In genomic region chr10:79418274-79418673, GRCh38 we compare ENCODE assay signal across 22 cellular contexts. TPM values are rescaled to one million over a fixed set of nuclear protein-coding genes. Genes with fewer than 3 reads are reported as not detected.
DNase-seq lines count a peak whose midpoint lies in the region; ATAC-seq and TF ChIP-seq lines count a peak whose summit lies in the region.
"Had no signal": no experiment of that assay in that cellular context is flagged by ENCODE, and none has a peak within 500 bp of the region (broad histone marks: within the 10 kb centered on the region; RNA-seq: fewer than 3 reads in every experiment).

No MANE protein-coding gene starts in this region.

- no peak for TF ChIP-seq POLR2A in heart left ventricle (IDR thresholded peaks at IDR 0.05)

- peaks cover 5% of the 10 kb centered on the region for H3K4me1 Mint-ChIP-seq in glutamatergic neuron (ENCODE audit: low read depth, unreplicated experiment)

- no peak overlapping the region for H3K4me2 ChIP-seq in neuronal stem cell (ENCODE audit: insufficient read depth, low read length, poor library complexity, severe bottlenecking)
- no peak overlapping the region for H3K4me2 ChIP-seq in smooth muscle cell
- H3K4me2 ChIP-seq: A549, neural progenitor cell had no signal

- H2BK12ac ChIP-seq in neuronal stem cell (ENCODE audit: low read length), result no peak overlapping the region

- H3K79me1 ChIP-seq in neuronal stem cell (ENCODE audit: low read depth, low read length), result no peaks in the 10 kb centered on the region

- H3K14ac ChIP-seq in neuronal stem cell (ENCODE audit: low read length), result peak overlapping the region; percentile 5

- DNase-seq in heart left ventricle (peak in 3 of 5 donors; percentile 21 to 39 (median 23)), right atrium auricular region (ENCODE audit: low spot score) (no peak), glutamatergic neuron (peak; percentile 9), neuronal stem cell (ENCODE audit: low spot score) (no peak), upper lobe of right lung (no peak), smooth muscle cell (lab: John Stamatoyannopoulos, UW; ENCODE audit: unreplicated experiment) (no peak), EL (no peak), NCI-H1694 (lab: John Stamatoyannopoulos, UW) (no peak)
- DNase-seq: AML-193, islet precursor cell, NCI-H1092, NCI-H1930, NCI-H226, SIG-M5, stomach, SW 1271, T1000 had no signal

- H3K36me3 ChIP-seq in heart left ventricle, result peaks cover 0 to 56% (median 19%) of the 10 kb centered on the region in 9 donors
- peaks cover 36% of the 10 kb centered on the region for H3K36me3 ChIP-seq in right atrium auricular region
- no peaks in the 10 kb centered on the region for H3K36me3 ChIP-seq in neuronal stem cell (replicated peaks in 1 of 2; ENCODE audit: control insufficient read depth in 2 of 2, insufficient read depth in 2 of 2, low read length in 2 of 2)
- H3K36me3 ChIP-seq in upper lobe of right lung, result no peaks in the 10 kb centered on the region
- H3K36me3 ChIP-seq in smooth muscle cell (ENCODE audit: low read depth), result no peaks in the 10 kb centered on the region
- H3K36me3 ChIP-seq: neural progenitor cell had no signal

- no peaks in the 10 kb centered on the region for H3F3A ChIP-seq in smooth muscle cell (ENCODE audit: low read depth)

- H3K4me3 Mint-ChIP-seq in glutamatergic neuron (ENCODE audit: unreplicated experiment), result no peak overlapping the region

- intact Hi-C loops in heart left ventricle (cut with DNase I), result no loop called here
- intact Hi-C loops in upper lobe of right lung (cut with DNase I), result no loop called here

- H3K27me3 Mint-ChIP-seq in glutamatergic neuron (ENCODE audit: unreplicated experiment), result peaks cover 5% of the 10 kb centered on the region
- H3K27me3 Mint-ChIP-seq: progenitor cell of endocrine pancreas had no signal

- H3K9me3 ChIP-seq in heart left ventricle, result no peaks in the 10 kb centered on the region
- H3K9me3 ChIP-seq in right atrium auricular region, result no peaks in the 10 kb centered on the region
- H3K9me3 ChIP-seq in neuronal stem cell (replicated peaks in 1 of 2; ENCODE audit: control insufficient read depth in 2 of 2, insufficient read depth in 1 of 2, low read depth in 1 of 2, low read length in 2 of 2), result no peaks in the 10 kb centered on the region
- H3K9me3 ChIP-seq in upper lobe of right lung, result no peaks in the 10 kb centered on the region
- no peaks in the 10 kb centered on the region for H3K9me3 ChIP-seq in smooth muscle cell (replicated peaks; ENCODE audit: low read depth)
- H3K9me3 ChIP-seq: A549, stomach, tibial nerve had no signal

- H3K27me3 ChIP-seq in heart left ventricle, result no peaks in the 10 kb centered on the region
- no peaks in the 10 kb centered on the region for H3K27me3 ChIP-seq in right atrium auricular region
- H3K27me3 ChIP-seq in neuronal stem cell (ENCODE audit: control insufficient read depth in 3 of 3, insufficient read depth in 3 of 3, low read depth in 1 of 3, low read length in 3 of 3), result no peaks in the 10 kb centered on the region
- no peaks in the 10 kb centered on the region for H3K27me3 ChIP-seq in upper lobe of right lung
- no peaks in the 10 kb centered on the region for H3K27me3 ChIP-seq in smooth muscle cell (ENCODE audit: low read depth)
- H3K27me3 ChIP-seq: neural progenitor cell, stomach, tibial nerve had no signal

- H3K27ac Mint-ChIP-seq in glutamatergic neuron (ENCODE audit: unreplicated experiment), result no peak overlapping the region
- H3K27ac Mint-ChIP-seq: neural progenitor cell, progenitor cell of endocrine pancreas had no signal

- TF ChIP-seq CTCF in heart left ventricle (IDR thresholded peaks at IDR 0.05), result no peak
- no peak for TF ChIP-seq CTCF in right atrium auricular region (IDR thresholded peaks at IDR 0.05)
- TF ChIP-seq CTCF in glutamatergic neuron (IDR thresholded peaks at IDR 0.05; ENCODE audit: partially characterized antibody, unreplicated experiment), result no peak
- TF ChIP-seq CTCF in upper lobe of right lung (IDR thresholded peaks at IDR 0.05), result no peak
- no peak for TF ChIP-seq CTCF in smooth muscle cell (IDR thresholded peaks at IDR 0.05; ENCODE audit: borderline replicate concordance, insufficient read depth, poor library complexity, severe bottlenecking)

- WGBS in heart left ventricle, 4 donors, result 53 to 70% (median 58%) methylated on average over 6 of the region's 6 CpGs
- no CpG with 5 or more reads among the region's 6 CpGs for WGBS in neuronal stem cell (ENCODE audit: extremely low coverage in 2 of 2, insufficient read length in 2 of 2, insufficient replicate concordance in 1 of 2), 2 donors
- 91% methylated on average over 6 of the region's 6 CpGs for WGBS in smooth muscle cell (ENCODE audit: low lambda C conversion rate)

- H3K4me3 ChIP-seq in heart left ventricle, result no peak overlapping the region
- no peak overlapping the region for H3K4me3 ChIP-seq in right atrium auricular region
- no peak overlapping the region for H3K4me3 ChIP-seq in neuronal stem cell (ENCODE audit: low read length in 2 of 2)
- H3K4me3 ChIP-seq in upper lobe of right lung, result no peak overlapping the region
- H3K4me3 ChIP-seq in smooth muscle cell, result no peak overlapping the region
- H3K4me3 ChIP-seq: A549, neural progenitor cell, stomach, tibial nerve had no signal

- H3K9ac ChIP-seq in neuronal stem cell (ENCODE audit: low read depth, low read length, poor library complexity), result no peak overlapping the region
- H3K9ac ChIP-seq in smooth muscle cell (ENCODE audit: low read depth), result no peak overlapping the region
- H3K9ac ChIP-seq: neural progenitor cell had no signal

- H2BK15ac ChIP-seq in neuronal stem cell (ENCODE audit: low read length), result no peak overlapping the region

- peak overlapping the region in 1 of 12 donors; percentile 7 for H3K27ac ChIP-seq in heart left ventricle
- H3K27ac ChIP-seq in right atrium auricular region, result no peak overlapping the region
- H3K27ac ChIP-seq in neuronal stem cell (replicated peaks; ENCODE audit: low read length), result no peak overlapping the region
- peak overlapping the region; percentile 6 for H3K27ac ChIP-seq in upper lobe of right lung
- H3K27ac ChIP-seq in smooth muscle cell (ENCODE audit: low read depth), result no peak overlapping the region
- H3K27ac ChIP-seq: A549, neural progenitor cell had no signal

- H4K8ac ChIP-seq in neuronal stem cell (ENCODE audit: low read depth, low read length), result no peak overlapping the region

- no peak overlapping the region for H2BK120ac ChIP-seq in neuronal stem cell (ENCODE audit: low read depth, low read length)

- no peak overlapping the region for H2AK5ac ChIP-seq in neuronal stem cell (ENCODE audit: low read depth, low read length)

- H4K20me1 ChIP-seq in smooth muscle cell (ENCODE audit: low read depth), result peaks cover 42% of the 10 kb centered on the region

- H3K4me1 ChIP-seq in heart left ventricle (peaks cover 0 to 83% (median 45%) of the 10 kb centered on the region in 12 donors), right atrium auricular region (peaks cover 0 to 83% of the 10 kb centered on the region in 2 donors), neuronal stem cell (ENCODE audit: control insufficient read depth in 2 of 2, insufficient read depth in 1 of 2, low read depth in 1 of 2, low read length in 2 of 2) (peaks cover 4 to 9% of the 10 kb centered on the region in 2 donors), upper lobe of right lung (peaks cover 64% of the 10 kb centered on the region), smooth muscle cell (ENCODE audit: low read depth) (peaks cover 14% of the 10 kb centered on the region)
- H3K4me1 ChIP-seq: A549 had no signal

- H3K4ac ChIP-seq in neuronal stem cell (ENCODE audit: low read length), result no peak overlapping the region

- H2BK5ac ChIP-seq in neuronal stem cell (ENCODE audit: low read length), result peak overlapping the region; percentile 16

- no peak for ATAC-seq in heart left ventricle
- ATAC-seq in upper lobe of right lung, result no peak
- ATAC-seq: A549, Panc1 had no signal

- H4K91ac ChIP-seq in neuronal stem cell (ENCODE audit: low read depth, low read length, poor library complexity), result no peak overlapping the region

- H3K9me3 Mint-ChIP-seq in glutamatergic neuron (ENCODE audit: unreplicated experiment), result peaks cover 8% of the 10 kb centered on the region
- H3K9me3 Mint-ChIP-seq: neural progenitor cell had no signal

- peak overlapping the region; percentile 33 for H3K18ac ChIP-seq in neuronal stem cell (ENCODE audit: low read length)

- H3K23ac ChIP-seq in neuronal stem cell (ENCODE audit: low read depth, low read length, poor library complexity), result no peak overlapping the region

- H2AFZ ChIP-seq in neuronal stem cell (ENCODE audit: low read length), result no peak overlapping the region
- no peak overlapping the region for H2AFZ ChIP-seq in smooth muscle cell (ENCODE audit: low read depth)
- H2AFZ ChIP-seq: neural progenitor cell had no signal

- H3K36me3 Mint-ChIP-seq in glutamatergic neuron (ENCODE audit: unreplicated experiment), result no peaks in the 10 kb centered on the region
- H3K36me3 Mint-ChIP-seq: neural progenitor cell had no signal

- H3K79me2 ChIP-seq in smooth muscle cell (ENCODE audit: low read depth), result peaks cover 78% of the 10 kb centered on the region

RNA-seq across cellular contexts. Expression of gene ZCCHC24, which starts 27.1 kb away (rescaled TPM):
- 100 to 1,000 TPM in 1 of 9 donors, 10 to 100 TPM in 8; 44.8 to 122 (median 51.9) TPM for total RNA-seq in heart left ventricle
- polyA plus RNA-seq in heart left ventricle, result 10 to 100 TPM; 18.7 to 40.7 TPM
- 10 to 100 TPM; 45.6 to 85.9 TPM for total RNA-seq in right atrium auricular region
- total RNA-seq in glutamatergic neuron (ENCODE audit: unreplicated experiment), result 3.0 TPM
- 10.6 TPM for polyA plus RNA-seq in neuronal stem cell (2013, experiment 1 of 2)
- polyA plus RNA-seq in neuronal stem cell (2013, experiment 2 of 2), result 10.3 TPM
- total RNA-seq in upper lobe of right lung, result 32.4 TPM
- total RNA-seq in smooth muscle cell, result 21.9 and 28.0 TPM in 2 replicates
- polyA plus RNA-seq in smooth muscle cell, result 30.6 and 52.1 TPM in 2 replicates

Comparison
In these comparisons a context has a peak if more than half of its experiments do, and no peak if none do; other contexts are left out.
1. DNase-seq: peak in heart left ventricle (3 of 5) and glutamatergic neuron (single experiment); none in right atrium auricular region (single experiment), neuronal stem cell (single experiment), upper lobe of right lung (single experiment), smooth muscle cell (single experiment), EL (single experiment) and NCI-H1694 (single experiment).